24 cellular contexts compared by ENCODE assay signal in genomic region chr2:194491409-194492115, GRCh38.
DNase-seq lines count a peak whose midpoint lies in the region; ATAC-seq and TF ChIP-seq lines count a peak whose summit lies in the region.
"Had no signal": no experiment of that assay in that cellular context is flagged by ENCODE, and none has a peak within 500 bp of the region (broad histone marks: within the 10 kb centered on the region; RNA-seq: fewer than 3 reads in every experiment).

No MANE protein-coding gene starts in this region.

- H3K36me3 ChIP-seq in endodermal cell (ENCODE audit: control insufficient read depth, insufficient read depth, low read length) = no peaks in the 10 kb centered on the region
- H3K36me3 ChIP-seq: BLaER1 treated with 17β-estradiol and CSF1 and Interleukin-3, amounts not matched to agents 10 nM and 100 nM; SJSA1 had no signal

- intact Hi-C loops in activated CD8-positive, alpha-beta T cell treated with anti-CD3 and anti-CD28 coated beads for 36 hours (cut with micrococcal nuclease) = no loop called here

- no peak overlapping the region for H3K4me3 ChIP-seq in endodermal cell (ENCODE audit: low read length)
- H3K4me3 ChIP-seq: BLaER1 treated with 17β-estradiol and CSF1 and Interleukin-3, amounts not matched to agents 10 nM and 100 nM; SJSA1 had no signal

- H3K27ac Mint-ChIP-seq in stimulated activated naive CD8-positive, alpha-beta T cell treated with anti-CD3 and anti-CD28 coated beads, Interleukin-15, amount 100 ng/mL, for 72 hours = no peak overlapping the region
- H3K27ac Mint-ChIP-seq in activated CD8-positive, alpha-beta T cell treated with anti-CD3 and anti-CD28 coated beads for 36 hours = no peak overlapping the region
- no peak overlapping the region for H3K27ac Mint-ChIP-seq in endodermal cell
- H3K27ac Mint-ChIP-seq: CD4-positive, alpha-beta memory T cell; IgD-negative memory B cell had no signal

- H3K9ac ChIP-seq in endodermal cell (ENCODE audit: extremely low read depth, low read length, poor library complexity, severe bottlenecking) = no peak overlapping the region
- H3K9ac ChIP-seq: BLaER1 treated with 17β-estradiol and CSF1 and Interleukin-3, amounts not matched to agents 10 nM and 100 nM had no signal

- TF ChIP-seq CTCF in activated CD8-positive, alpha-beta T cell treated with anti-CD3 and anti-CD28 coated beads for 36 hours (IDR thresholded peaks at IDR 0.05) = no peak
- no peak for TF ChIP-seq CTCF in endodermal cell (conservative IDR thresholded peaks at IDR 0.05)

- no peaks in the 10 kb centered on the region for H3K9me3 Mint-ChIP-seq in stimulated activated naive CD8-positive, alpha-beta T cell treated with anti-CD3 and anti-CD28 coated beads, Interleukin-15, amount 100 ng/mL, for 72 hours
- no peaks in the 10 kb centered on the region for H3K9me3 Mint-ChIP-seq in activated CD8-positive, alpha-beta T cell treated with anti-CD3 and anti-CD28 coated beads for 36 hours
- H3K9me3 Mint-ChIP-seq in endodermal cell = no peaks in the 10 kb centered on the region
- H3K9me3 Mint-ChIP-seq: CD4-positive, alpha-beta memory T cell; IgD-negative memory B cell had no signal

- no peak overlapping the region for H3K4me3 Mint-ChIP-seq in stimulated activated naive CD8-positive, alpha-beta T cell treated with anti-CD3 and anti-CD28 coated beads, Interleukin-15, amount 100 ng/mL, for 72 hours
- no peak overlapping the region for H3K4me3 Mint-ChIP-seq in activated CD8-positive, alpha-beta T cell treated with anti-CD3 and anti-CD28 coated beads for 36 hours
- H3K4me3 Mint-ChIP-seq in endodermal cell = no peak overlapping the region
- H3K4me3 Mint-ChIP-seq: CD4-positive, alpha-beta memory T cell; IgD-negative memory B cell had no signal

- no peaks in the 10 kb centered on the region for H3K4me1 ChIP-seq in endodermal cell (ENCODE audit: control insufficient read depth, insufficient read depth, low read length)
- H3K4me1 ChIP-seq: BLaER1 treated with 17β-estradiol and CSF1 and Interleukin-3, amounts not matched to agents 10 nM and 100 nM; Caco-2; SJSA1 had no signal

- CTCF ChIA-PET in activated CD8-positive, alpha-beta T cell treated with anti-CD3 and anti-CD28 coated beads for 36 hours (lab: Charles Lee) = no interaction called here

- ATAC-seq in stimulated activated naive CD8-positive, alpha-beta T cell treated with anti-CD3 and anti-CD28 coated beads, Interleukin-15, amount 100 ng/mL, for 72 hours = peak; percentile 55
- ATAC-seq in stimulated activated naive CD8-positive, alpha-beta T cell treated with anti-CD3 and anti-CD28 coated beads, Interleukin-15, Interleukin-2, amounts not matched to agents 100 U/mL and 50 U/mL, for 24 hours = no peak
- peak; percentile 45 for ATAC-seq in activated CD8-positive, alpha-beta T cell treated with anti-CD3 and anti-CD28 coated beads for 36 hours
- ATAC-seq: Panc1 had no signal

- POLR2A ChIA-PET in activated CD8-positive, alpha-beta T cell treated with anti-CD3 and anti-CD28 coated beads for 36 hours (lab: Charles Lee) = no interaction called here

- no peaks in the 10 kb centered on the region for H3K4me1 Mint-ChIP-seq in stimulated activated naive CD8-positive, alpha-beta T cell treated with anti-CD3 and anti-CD28 coated beads, Interleukin-15, amount 100 ng/mL, for 72 hours
- no peaks in the 10 kb centered on the region for H3K4me1 Mint-ChIP-seq in activated CD8-positive, alpha-beta T cell treated with anti-CD3 and anti-CD28 coated beads for 36 hours (ENCODE audit: low read depth)
- peaks cover 3% of the 10 kb centered on the region for H3K4me1 Mint-ChIP-seq in endodermal cell
- H3K4me1 Mint-ChIP-seq: CD4-positive, alpha-beta memory T cell; IgD-negative memory B cell had no signal

- H3K27ac ChIP-seq in endodermal cell (ENCODE audit: low read depth, low read length) = no peak overlapping the region
- H3K27ac ChIP-seq: BLaER1 treated with 17β-estradiol and CSF1 and Interleukin-3, amounts not matched to agents 10 nM and 100 nM; SJSA1 had no signal

- H3K27me3 ChIP-seq in endodermal cell (ENCODE audit: control insufficient read depth, insufficient read depth, low read length, poor library complexity, severe bottlenecking) = no peaks in the 10 kb centered on the region
- H3K27me3 ChIP-seq: BLaER1 treated with 17β-estradiol and CSF1 and Interleukin-3, amounts not matched to agents 10 nM and 100 nM; SJSA1 had no signal

- no peaks in the 10 kb centered on the region for H3K36me3 Mint-ChIP-seq in activated CD8-positive, alpha-beta T cell treated with anti-CD3 and anti-CD28 coated beads for 36 hours (ENCODE audit: low read depth)
- H3K36me3 Mint-ChIP-seq in endodermal cell (ENCODE audit: low read depth) = no peaks in the 10 kb centered on the region
- H3K36me3 Mint-ChIP-seq: CD4-positive, alpha-beta memory T cell; IgD-negative memory B cell had no signal

- H3K27me3 Mint-ChIP-seq in stimulated activated naive CD8-positive, alpha-beta T cell treated with anti-CD3 and anti-CD28 coated beads, Interleukin-15, amount 100 ng/mL, for 72 hours = no peaks in the 10 kb centered on the region
- no peaks in the 10 kb centered on the region for H3K27me3 Mint-ChIP-seq in activated CD8-positive, alpha-beta T cell treated with anti-CD3 and anti-CD28 coated beads for 36 hours
- no peaks in the 10 kb centered on the region for H3K27me3 Mint-ChIP-seq in endodermal cell (ENCODE audit: insufficient read depth)
- H3K27me3 Mint-ChIP-seq: CD4-positive, alpha-beta memory T cell; IgD-negative memory B cell had no signal

- DNase-seq in NCI-H2227 (lab: John Stamatoyannopoulos, UW; ENCODE audit: unreplicated experiment) = peak; percentile 15
- DNase-seq in NCI-H2227 treated with DMSO at 0.1 percent for 48 hours (lab: John Stamatoyannopoulos, UW) = no peak
- no peak for DNase-seq in stimulated activated naive CD8-positive, alpha-beta T cell treated with anti-CD3 and anti-CD28 coated beads, Interleukin-15, amount 100 ng/mL, for 72 hours
- no peak for DNase-seq in stimulated activated naive CD8-positive, alpha-beta T cell treated with anti-CD3 and anti-CD28 coated beads, Interleukin-15, Interleukin-2, amounts not matched to agents 100 U/mL and 50 U/mL, for 24 hours
- DNase-seq in activated CD8-positive, alpha-beta T cell treated with anti-CD3 and anti-CD28 coated beads for 36 hours = no peak
- no peak for DNase-seq in activated gamma-delta T cell (lab: John Stamatoyannopoulos, UW)
- DNase-seq in endodermal cell = no peak
- DNase-seq: 8988T; Caco-2; CD4-positive, alpha-beta memory T cell; DMS 273 treated with DMSO at 0.1 percent for 48 hours; DMS79 treated with DMSO at 0.1 percent for 48 hours; Karpas-422; NCI-H1048; NCI-H1417 treated with DMSO at 0.1 percent for 48 hours; NCI-H187 treated with DMSO at 0.1 percent for 48 hours; NCI-H2107; NCI-H345; NCI-H524; SW 1271 had no signal

- WGBS in endodermal cell (ENCODE audit: insufficient coverage in 1 of 2, insufficient read length in 1 of 2), 2 experiments = 77 to 100% methylated on average over 2 of the region's 2 CpGs

- no peaks in the 10 kb centered on the region for H3K9me3 ChIP-seq in endodermal cell (ENCODE audit: control insufficient read depth, low read length)
- H3K9me3 ChIP-seq: BLaER1 treated with 17β-estradiol and CSF1 and Interleukin-3, amounts not matched to agents 10 nM and 100 nM; Caco-2 had no signal
